ENCODE assay signal across 17 cellular contexts in genomic region chr12:93407963-93408283, GRCh38.
"Had no signal": no experiment of that assay in that cellular context is flagged by ENCODE, and none has a peak within 500 bp of the region (broad histone marks: within the 10 kb centered on the region; RNA-seq: fewer than 3 reads in every experiment).

No MANE protein-coding gene starts in this region.

- H3K9me3 ChIP-seq: adrenal gland, heart left ventricle, vagina had no signal

- FAIRE-seq: frontal cortex, keratinocyte had no signal

- DNase-seq: activated CD4-positive, alpha-beta T cell treated with anti-CD3 and anti-CD28 coated beads for 1 hour; adrenal gland; central memory CD4-positive, alpha-beta T cell; cortex of kidney; effector CD8-positive, alpha-beta T cell; heart left ventricle; left ventricle myocardium superior; mesendoderm; retina; Right ventricle myocardium superior; stimulated activated CD4-positive, alpha-beta T cell treated with anti-CD3 and anti-CD28 coated beads, Interleukin-15, amount 100 ng/mL, for 24 hours; stimulated activated CD4-positive, alpha-beta T cell treated with anti-CD3 and anti-CD28 coated beads, Interleukin-4, amount 100 ng/mL, for 24 hours had no signal

- H3K27me3 ChIP-seq: adrenal gland, heart left ventricle, vagina had no signal

- H3K4me3 Mint-ChIP-seq: T-helper 2 cell treated with Interferon-gamma antibody and Interleukin-4, amounts not matched to agents 5 μg/mL and 100 μg/mL, for 36 hours had no signal

- H3K27ac ChIP-seq: adrenal gland, parathyroid adenoma, vagina had no signal

- H3K27ac Mint-ChIP-seq: T-helper 2 cell treated with Interferon-gamma antibody and Interleukin-4, amounts not matched to agents 5 μg/mL and 100 μg/mL, for 36 hours had no signal

- H3K36me3 ChIP-seq: vagina had no signal

- H3K4me3 ChIP-seq: adrenal gland, heart left ventricle, vagina had no signal

- H3K9me3 Mint-ChIP-seq: T-helper 2 cell treated with Interferon-gamma antibody and Interleukin-4, amounts not matched to agents 5 μg/mL and 100 μg/mL, for 36 hours had no signal

- H2AFZ ChIP-seq: parathyroid adenoma had no signal

- H3K9ac ChIP-seq: parathyroid adenoma had no signal
